8 cellular contexts compared by ENCODE assay signal in genomic region chr17:77142689-77143088, GRCh38. TPM values are rescaled to one million over a fixed set of nuclear protein-coding genes. Genes with fewer than 3 reads are reported as not detected.
A peak's percentile ranks its signal among the peaks of the same experiment; 100 is the strongest.
DNase-seq lines count a peak whose midpoint lies in the region; ATAC-seq, FAIRE-seq and TF ChIP-seq lines count a peak whose summit lies in the region.

No MANE protein-coding gene starts in this region.

- DNase-seq in T-helper 2 cell treated with Interferon-gamma antibody and Interleukin-4, amounts not matched to agents 5 μg/mL and 100 μg/mL, for 36 hours (ENCODE audit: low spot score): no peak
- DNase-seq in T-helper 2 cell (no peak), suprapubic skin (ENCODE audit: low spot score in 2 of 2) (no peak), RCC 7860 (ENCODE audit: low spot score) (no peak), AG08395 (ENCODE audit: low spot score) (no peak), SW480 (ENCODE audit: low spot score) (no peak)
- DNase-seq in activated CD8-positive, alpha-beta T cell treated with anti-CD3 and anti-CD28 coated beads for 36 hours: no peak

- H3K4me1 ChIP-seq in suprapubic skin: peaks cover 45% of the 10 kb centered on the region

- H3K27ac Mint-ChIP-seq in T-helper 2 cell treated with Interferon-gamma antibody and Interleukin-4, amounts not matched to agents 5 μg/mL and 100 μg/mL, for 36 hours: no peak overlapping the region
- H3K27ac Mint-ChIP-seq in activated CD8-positive, alpha-beta T cell treated with anti-CD3 and anti-CD28 coated beads for 36 hours: peak overlapping the region; percentile 45

- H3K36me3 Mint-ChIP-seq in T-helper 2 cell treated with Interferon-gamma antibody and Interleukin-4, amounts not matched to agents 5 μg/mL and 100 μg/mL, for 36 hours (ENCODE audit: low read depth): peaks cover 56% of the 10 kb centered on the region
- peaks cover 62% of the 10 kb centered on the region for H3K36me3 Mint-ChIP-seq in activated CD8-positive, alpha-beta T cell treated with anti-CD3 and anti-CD28 coated beads for 36 hours (ENCODE audit: low read depth)

- TF ChIP-seq EP300 in suprapubic skin (IDR thresholded peaks at IDR 0.05): no peak

- H3K4me3 ChIP-seq in suprapubic skin: peak overlapping the region; percentile 12

- H3K27me3 ChIP-seq in layer of hippocampus (ENCODE audit: control insufficient read depth, insufficient read depth, low read length) (no peaks in the 10 kb centered on the region), suprapubic skin (no peaks in the 10 kb centered on the region)

- no peak for ATAC-seq in activated CD8-positive, alpha-beta T cell treated with anti-CD3 and anti-CD28 coated beads for 36 hours

- H3K27me3 Mint-ChIP-seq in T-helper 2 cell treated with Interferon-gamma antibody and Interleukin-4, amounts not matched to agents 5 μg/mL and 100 μg/mL, for 36 hours (ENCODE audit: low read depth): no peaks in the 10 kb centered on the region
- no peaks in the 10 kb centered on the region for H3K27me3 Mint-ChIP-seq in activated CD8-positive, alpha-beta T cell treated with anti-CD3 and anti-CD28 coated beads for 36 hours

- intact Hi-C loops in activated CD8-positive, alpha-beta T cell treated with anti-CD3 and anti-CD28 coated beads for 36 hours (cut with micrococcal nuclease): loop anchor here (5.0 kb wide), 1 partner anchor 35 kb away; no protein-coding TSS in a partner anchor

- CTCF ChIA-PET in activated CD8-positive, alpha-beta T cell treated with anti-CD3 and anti-CD28 coated beads for 36 hours (lab: Charles Lee): interaction anchor here (1.0 to 1.2 kb wide), 2 partner anchors 13 to 54 kb away, joined by 3 to 4 read pairs; no protein-coding TSS in a partner anchor

- no peak for TF ChIP-seq POLR2A in suprapubic skin (IDR thresholded peaks at IDR 0.05)

- FAIRE-seq in RCC 7860 (lab: Jason Lieb, UNC): no peak

- peaks cover 12% of the 10 kb centered on the region for H3K36me3 ChIP-seq in suprapubic skin

- H3K27ac ChIP-seq in layer of hippocampus (ENCODE audit: low read depth, low read length): peak overlapping the region; percentile 80
- H3K27ac ChIP-seq in suprapubic skin: no peak overlapping the region

- peaks cover 14% of the 10 kb centered on the region for H3K9me3 Mint-ChIP-seq in T-helper 2 cell treated with Interferon-gamma antibody and Interleukin-4, amounts not matched to agents 5 μg/mL and 100 μg/mL, for 36 hours
- peaks cover 7% of the 10 kb centered on the region for H3K9me3 Mint-ChIP-seq in activated CD8-positive, alpha-beta T cell treated with anti-CD3 and anti-CD28 coated beads for 36 hours

- H3K9me3 ChIP-seq in suprapubic skin: no peaks in the 10 kb centered on the region

- POLR2A ChIA-PET in activated CD8-positive, alpha-beta T cell treated with anti-CD3 and anti-CD28 coated beads for 36 hours (lab: Charles Lee): interaction anchor here (1.2 kb wide), 2 partner anchors 15 to 17 kb away, joined by 3 read pairs; no protein-coding TSS in a partner anchor

- H3K4me1 Mint-ChIP-seq in T-helper 2 cell treated with Interferon-gamma antibody and Interleukin-4, amounts not matched to agents 5 μg/mL and 100 μg/mL, for 36 hours (ENCODE audit: low read depth): peaks cover 50% of the 10 kb centered on the region
- peaks cover 60% of the 10 kb centered on the region for H3K4me1 Mint-ChIP-seq in activated CD8-positive, alpha-beta T cell treated with anti-CD3 and anti-CD28 coated beads for 36 hours (ENCODE audit: low read depth)

- 39% methylated on average over 8 of the region's 8 CpGs for WGBS in suprapubic skin

- no peak for TF ChIP-seq CTCF in activated CD8-positive, alpha-beta T cell treated with anti-CD3 and anti-CD28 coated beads for 36 hours (IDR thresholded peaks at IDR 0.05)
- no peak for TF ChIP-seq CTCF in suprapubic skin (IDR thresholded peaks at IDR 0.05)

- peak overlapping the region; percentile 90 for H3K4me3 Mint-ChIP-seq in T-helper 2 cell treated with Interferon-gamma antibody and Interleukin-4, amounts not matched to agents 5 μg/mL and 100 μg/mL, for 36 hours
- peak overlapping the region; percentile 83 for H3K4me3 Mint-ChIP-seq in activated CD8-positive, alpha-beta T cell treated with anti-CD3 and anti-CD28 coated beads for 36 hours

RNA-seq across cellular contexts. Expression of gene SEC14L1, which starts 1.9 kb away (rescaled TPM):
- total RNA-seq in activated CD8-positive, alpha-beta T cell treated with anti-CD3 and anti-CD28 coated beads for 36 hours: 10 to 100 TPM; 79.7 to 91.6 TPM
- total RNA-seq in suprapubic skin: 10 to 100 TPM; 35.5 to 87.3 (median 51.6) TPM
